17 cellular contexts compared by ENCODE assay signal in the genomic region with DNA sequence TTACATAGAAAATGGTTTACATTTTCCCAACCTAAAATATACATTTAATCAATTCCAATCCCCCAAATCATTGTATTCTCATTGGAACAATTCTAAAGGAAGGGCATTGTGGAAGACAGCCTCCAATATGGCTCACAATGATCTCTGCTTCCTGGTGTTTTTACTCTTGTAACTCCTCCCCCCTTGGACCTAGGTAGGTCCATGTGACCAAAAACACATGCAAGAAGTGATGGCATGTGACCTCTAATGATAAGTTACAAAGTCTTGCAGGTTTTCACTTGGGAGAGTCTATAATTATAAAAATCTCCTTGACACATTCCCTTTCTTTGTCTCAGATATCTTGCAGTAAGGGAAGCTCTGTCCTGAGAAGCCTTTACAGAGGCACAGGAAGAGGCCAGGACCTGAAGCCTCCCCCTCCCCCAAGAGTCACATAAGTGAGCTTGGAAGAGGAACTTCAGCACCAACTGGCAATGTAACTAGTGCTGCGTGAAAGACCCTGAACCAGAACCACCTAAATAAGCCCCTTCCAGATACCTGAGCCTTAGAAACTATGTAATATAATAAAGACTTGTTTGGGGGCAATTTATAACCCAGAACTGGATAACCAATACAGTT.
DNase-seq lines count a peak whose midpoint lies in the region; ATAC-seq, FAIRE-seq and TF ChIP-seq lines count a peak whose summit lies in the region.
"Had no signal": no experiment of that assay in that cellular context is flagged by ENCODE, and none has a peak within 500 bp of the region (broad histone marks: within the 10 kb centered on the region; RNA-seq: fewer than 3 reads in every experiment).

No MANE protein-coding gene starts in this region.

- intact Hi-C loops in K562 (cut with micrococcal nuclease), result no loop called here

- H3K4me3 ChIP-seq in K562, result no peak overlapping the region
- H3K4me3 ChIP-seq: BLaER1 treated with 17β-estradiol and CSF1 and Interleukin-3, amounts not matched to agents 10 nM and 100 nM; GM23248; Peyer's patch had no signal

- no peaks in the 10 kb centered on the region for H3K4me1 ChIP-seq in K562 (replicated peaks in 1 of 2; ENCODE audit: control insufficient read depth in 2 of 2, insufficient read depth in 2 of 2, low read length in 2 of 2)
- H3K4me1 ChIP-seq: Peyer's patch had no signal

- H3K36me3 ChIP-seq in K562 (ENCODE audit: control insufficient read depth, insufficient read depth, low read length), result no peaks in the 10 kb centered on the region
- H3K36me3 ChIP-seq: BLaER1 treated with 17β-estradiol and CSF1 and Interleukin-3, amounts not matched to agents 10 nM and 100 nM; Peyer's patch had no signal

- H3K27ac ChIP-seq in K562 (ENCODE audit: extremely low read depth, low read depth, low read length), result no peak overlapping the region
- H3K27ac ChIP-seq: BLaER1 treated with 17β-estradiol and CSF1 and Interleukin-3, amounts not matched to agents 10 nM and 100 nM; GM23248; Peyer's patch had no signal

- no peak for TF ChIP-seq POLR2A in K562 (conservative IDR thresholded peaks at IDR 0.05)

- H2AFZ ChIP-seq in K562 (ENCODE audit: low read depth, low read length), result no peak overlapping the region
- H2AFZ ChIP-seq: GM23248 had no signal

- H3K4me2 ChIP-seq in K562 (ENCODE audit: insufficient read depth, low read length), result no peak overlapping the region

- TF ChIP-seq EP300 in K562 (IDR thresholded peaks at IDR 0.05; ENCODE audit: low read length), result no peak

- POLR2A ChIA-PET in K562 (lab: Yijun Ruan, JAX), result no interaction called here

- no peaks in the 10 kb centered on the region for H4K20me1 ChIP-seq in K562 (replicated peaks; ENCODE audit: control insufficient read depth, insufficient read depth, low read length)
- H4K20me1 ChIP-seq: BLaER1 treated with 17β-estradiol and CSF1 and Interleukin-3, amounts not matched to agents 10 nM and 100 nM had no signal

- in situ Hi-C loops in K562 (cut with MboI), result no loop called here

- 29% methylated on average over 1 of the region's 1 CpG for WGBS in K562 (ENCODE audit: insufficient coverage, low coverage, missing lambda C conversion rate)

- BruUV-seq in K562 (replicated peaks; lab: Mats Ljungman, UMichigan), result no TSS peak

- no peaks in the 10 kb centered on the region; the same call in 2 of the 3 replicates for H3K79me2 ChIP-seq in K562 (ENCODE audit: control insufficient read depth, insufficient read depth, low read length)

- no peaks in the 10 kb centered on the region for H3K27me3 ChIP-seq in K562 (ENCODE audit: control insufficient read depth in 2 of 2, insufficient read depth in 2 of 2, low read length in 2 of 2)
- H3K27me3 ChIP-seq: BLaER1 treated with 17β-estradiol and CSF1 and Interleukin-3, amounts not matched to agents 10 nM and 100 nM; Peyer's patch had no signal

- no peak for TF ChIP-seq RAD21 in K562 (CRISPR knock-in tag; conservative IDR thresholded peaks at IDR 0.05 in 1 of 2, IDR thresholded peaks at IDR 0.05 in 1 of 2)

- H3K9me3 ChIP-seq in K562 (replicated peaks; ENCODE audit: control insufficient read depth, insufficient read depth, low read depth, low read length), result no peaks in the 10 kb centered on the region
- H3K9me3 ChIP-seq: Peyer's patch had no signal

- H3K9me1 ChIP-seq in K562 (ENCODE audit: control insufficient read depth, insufficient read depth, low read length), result no peaks in the 10 kb centered on the region

- DNase-seq in SKM-1 treated with dmso at 0.1 percent for 144 hours (lab: John Stamatoyannopoulos, UW; ENCODE audit: unreplicated experiment) (peak; percentile 16), SKM-1 (lab: John Stamatoyannopoulos, UW; ENCODE audit: unreplicated experiment) (no peak), OCI-M1 (lab: John Stamatoyannopoulos, UW) (peak; percentile 85), K562 (ENCODE audit: extremely low read depth in 1 of 4, low spot score in 3 of 4) (peak in 1 of 4 experiments; percentile 18), omental fat pad (ENCODE audit: low spot score) (no peak)
- no peak for DNase-seq in activated naive CD4-positive, alpha-beta T cell treated with anti-CD3 and anti-CD28 coated beads, Interleukin-2, amount 50 U/mL, for 16 hours
- DNase-seq: DMS53, GM23248, NCI-H1092 treated with DMSO at 0.1 percent for 48 hours, NCI-H1694 treated with DMSO at 0.1 percent for 48 hours, NCI-H446, Peyer's patch, SHP77 had no signal

- H3K9ac ChIP-seq in K562 (ENCODE audit: insufficient read depth in 1 of 2, low read depth in 2 of 2, low read length in 2 of 2), result no peak overlapping the region
- H3K9ac ChIP-seq: BLaER1 treated with 17β-estradiol and CSF1 and Interleukin-3, amounts not matched to agents 10 nM and 100 nM; GM23248 had no signal

- TF ChIP-seq CTCF in K562 (IDR thresholded peaks at IDR 0.05 in 2 of 3, conservative IDR thresholded peaks at IDR 0.05 in 1 of 3; ENCODE audit: insufficient read depth in 2 of 3, low read depth in 1 of 3, low read length in 3 of 3) (no peak), omental fat pad (IDR thresholded peaks at IDR 0.05) (no peak)

- ATAC-seq in K562 (peak; percentile 70), omental fat pad (ENCODE audit: low FRiP score) (no peak), HG03442 (IDR thresholded peaks at IDR 0.05; ENCODE audit: unreplicated experiment) (no peak), HG03460 (IDR thresholded peaks at IDR 0.05; ENCODE audit: unreplicated experiment) (no peak)

- FAIRE-seq in K562 (lab: Jason Lieb, UNC), result no peak
- FAIRE-seq: GM12891 had no signal

- CTCF ChIA-PET in K562 (lab: Yijun Ruan, JAX; ENCODE audit: low intra/inter-chr PET ratio), result no interaction called here

TF ChIP-seq in K562, 482 proteins besides CTCF, POLR2A, EP300 and RAD21:
- TF ChIP-seq RAD51 (IDR thresholded peaks at IDR 0.05; ENCODE audit: borderline replicate concordance, low read depth) (peak; percentile 31; the same call in 1 of the 2 replicates), SMAD2 (IDR thresholded peaks at IDR 0.05; ENCODE audit: low read depth, low read length) (no peak), RUNX1 (IDR thresholded peaks at IDR 0.05; ENCODE audit: low read depth) (no peak), ZNF121 (CRISPR knock-in tag; conservative IDR thresholded peaks at IDR 0.05) (no peak)
- TF ChIP-seq, protein P1, sequence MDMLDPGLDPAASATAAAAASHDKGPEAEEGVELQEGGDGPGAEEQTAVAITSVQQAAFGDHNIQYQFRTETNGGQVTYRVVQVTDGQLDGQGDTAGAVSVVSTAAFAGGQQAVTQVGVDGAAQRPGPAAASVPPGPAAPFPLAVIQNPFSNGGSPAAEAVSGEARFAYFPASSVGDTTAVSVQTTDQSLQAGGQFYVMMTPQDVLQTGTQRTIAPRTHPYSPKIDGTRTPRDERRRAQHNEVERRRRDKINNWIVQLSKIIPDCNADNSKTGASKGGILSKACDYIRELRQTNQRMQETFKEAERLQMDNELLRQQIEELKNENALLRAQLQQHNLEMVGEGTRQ (CRISPR knock-in tag; IDR thresholded peaks at IDR 0.05), result peak; percentile 44

Comparison
In these comparisons a context has a peak if more than half of its experiments do, and no peak if none do; other contexts are left out.
1. DNase-seq: peak in SKM-1 treated with dmso at 0.1 percent for 144 hours (single experiment) and OCI-M1 (single experiment); none in SKM-1 (single experiment), omental fat pad (single experiment) and activated naive CD4-positive, alpha-beta T cell treated with anti-CD3 and anti-CD28 coated beads, Interleukin-2, amount 50 U/mL, for 16 hours (single experiment).